ENCODE assay signal across 8 cellular contexts in genomic region chr6:156557269-156557885, GRCh38.
DNase-seq lines count a peak whose midpoint lies in the region; ATAC-seq and TF ChIP-seq lines count a peak whose summit lies in the region.

No MANE protein-coding gene starts in this region.

- no peak overlapping the region for H4K91ac ChIP-seq in H9 (ENCODE audit: insufficient read length, low read depth, low read length)

- no peak overlapping the region for H3K9ac ChIP-seq in H9 (ENCODE audit: extremely low read depth, insufficient read length, low read length)

- H2AFZ ChIP-seq in H9 (ENCODE audit: low read length) = no peak overlapping the region

- no peak overlapping the region for H4K8ac ChIP-seq in H9 (replicated peaks; ENCODE audit: insufficient read length, low read depth, low read length)

- POLR2A ChIA-PET in RWPE1 (lab: Yijun Ruan, JAX; ENCODE audit: low non-redundant PET) = no interaction called here

- no peak overlapping the region for H2BK5ac ChIP-seq in H9 (ENCODE audit: insufficient read length, low read length)

- H3K27me3 ChIP-seq in H9 (ENCODE audit: insufficient read depth, low read length) (no peaks in the 10 kb centered on the region), spleen (replicated peaks in 1 of 7) (no peaks in the 10 kb centered on the region)

- H3K79me1 ChIP-seq in H9 (ENCODE audit: insufficient read depth, low read depth, low read length, poor library complexity, severe bottlenecking) = no peaks in the 10 kb centered on the region

- no peaks in the 10 kb centered on the region for H3K23me2 ChIP-seq in H9 (ENCODE audit: insufficient read length, low read depth, low read length, poor library complexity, severe bottlenecking)

- H3K9me3 ChIP-seq in H9 (ENCODE audit: control insufficient read depth, low read depth, low read length) (no peaks in the 10 kb centered on the region), spleen (peaks cover 0 to 18% (median 14%) of the 10 kb centered on the region in 8 donors)

- no peak overlapping the region for H3K4me3 ChIP-seq in spleen

- no peak overlapping the region for H3K56ac ChIP-seq in H9 (ENCODE audit: insufficient read length, low read depth, low read length)

- no peaks in the 10 kb centered on the region for H3K36me3 ChIP-seq in spleen

- H3K79me2 ChIP-seq in H9 (ENCODE audit: insufficient read depth, low read length) = no peaks in the 10 kb centered on the region

- no peaks in the 10 kb centered on the region; the same call in 1 of the 2 replicates for H3K27me3 Mint-ChIP-seq in H9 (ENCODE audit: low read depth)
- H3K27me3 Mint-ChIP-seq in activated naive CD8-positive, alpha-beta T cell treated with anti-CD3 and anti-CD28 coated beads, Interleukin-2, amount 50 U/mL, for 24 hours = peaks cover 5% of the 10 kb centered on the region

- no peak overlapping the region for H2BK12ac ChIP-seq in H9 (ENCODE audit: insufficient read length, low read depth, low read length)

- no peak overlapping the region for H3K23ac ChIP-seq in H9 (ENCODE audit: insufficient read length, low read depth, low read length)

- H3K9me3 Mint-ChIP-seq in H9 = peaks cover 12 to 14% of the 10 kb centered on the region in 2 experiments
- H3K9me3 Mint-ChIP-seq in activated naive CD8-positive, alpha-beta T cell treated with anti-CD3 and anti-CD28 coated beads, Interleukin-2, amount 50 U/mL, for 24 hours = peaks cover 4% of the 10 kb centered on the region

- H3K4me3 Mint-ChIP-seq in H9 = no peak overlapping the region
- H3K4me3 Mint-ChIP-seq in activated naive CD8-positive, alpha-beta T cell treated with anti-CD3 and anti-CD28 coated beads, Interleukin-2, amount 50 U/mL, for 24 hours = no peak overlapping the region

- H3K27ac Mint-ChIP-seq in H9 = no peak overlapping the region
- no peak overlapping the region for H3K27ac Mint-ChIP-seq in activated naive CD8-positive, alpha-beta T cell treated with anti-CD3 and anti-CD28 coated beads, Interleukin-2, amount 50 U/mL, for 24 hours

- no peak overlapping the region for H2BK120ac ChIP-seq in H9 (ENCODE audit: low read depth, low read length, poor library complexity, severe bottlenecking)

- WGBS in H9 (ENCODE audit: extremely low coverage, insufficient read length, low lambda C conversion rate) = no CpG with 5 or more reads among the region's 10 CpGs
- WGBS in spleen, 5 donors = 21 to 37% (median 36%) methylated on average over 10 of the region's 10 CpGs

- CTCF ChIA-PET in RWPE1 (lab: Yijun Ruan, JAX) = no interaction called here

- TF ChIP-seq POLR2A in spleen (IDR thresholded peaks at IDR 0.05) = no peak

- H2BK20ac ChIP-seq in H9 (ENCODE audit: low read depth, low read length, poor library complexity, severe bottlenecking) = no peak overlapping the region

- no peak overlapping the region for H3K4ac ChIP-seq in H9 (ENCODE audit: low read depth, low read length)

- ATAC-seq in HG03521 (IDR thresholded peaks at IDR 0.05; ENCODE audit: unreplicated experiment) = no peak
- no peak for ATAC-seq in GM18873 (IDR thresholded peaks at IDR 0.05; ENCODE audit: low FRiP score, unreplicated experiment)
- no peak for ATAC-seq in activated naive CD8-positive, alpha-beta T cell treated with anti-CD3 and anti-CD28 coated beads, Interleukin-2, amount 50 U/mL, for 24 hours

- TF ChIP-seq CTCF in H9 (conservative IDR thresholded peaks at IDR 0.05) (no peak), spleen (IDR thresholded peaks at IDR 0.05 in 8 of 11, conservative IDR thresholded peaks at IDR 0.05 in 3 of 11) (no peak), RWPE1 (conservative IDR thresholded peaks at IDR 0.05; ENCODE audit: low read depth) (no peak)

- no peak overlapping the region for H3K18ac ChIP-seq in H9 (ENCODE audit: insufficient read length, low read depth, low read length)

- DNase-seq in H9 (peak; percentile 71), NCI-H69 (lab: John Stamatoyannopoulos, UW) (peak; percentile 100), head of caudate nucleus (peak; percentile 15 to 84 (median 62)), spleen (peak; percentile 63), RWPE1 (ENCODE audit: low spot score) (no peak)
- DNase-seq in activated naive CD8-positive, alpha-beta T cell treated with anti-CD3 and anti-CD28 coated beads, Interleukin-2, amount 50 U/mL, for 24 hours = no peak

- intact Hi-C loops in head of caudate nucleus (cut with DNase I) (no loop called here), spleen (cut with DNase I; ENCODE audit: low total_unique reads) (no loop called here)

- no peak overlapping the region for H3K4me2 ChIP-seq in H9 (ENCODE audit: insufficient read depth, insufficient read length, low read length)

- no peak overlapping the region for H2AK5ac ChIP-seq in H9 (ENCODE audit: insufficient read length, low read length)

- no peaks in the 10 kb centered on the region for H4K20me1 ChIP-seq in H9 (ENCODE audit: control insufficient read depth, insufficient read depth, insufficient read length)

- no peak overlapping the region for H2BK15ac ChIP-seq in H9 (ENCODE audit: low read depth, low read length)

- H3K36me3 Mint-ChIP-seq in H9 (ENCODE audit: insufficient read depth in 1 of 3, low read depth in 3 of 3) = peaks cover 0 to 12% (median 10%) of the 10 kb centered on the region in 3 experiments; a peak in 6 of 7 replicates
- no peaks in the 10 kb centered on the region for H3K36me3 Mint-ChIP-seq in activated naive CD8-positive, alpha-beta T cell treated with anti-CD3 and anti-CD28 coated beads, Interleukin-2, amount 50 U/mL, for 24 hours (ENCODE audit: low read depth)

- peaks cover 5 to 6% of the 10 kb centered on the region in 2 experiments; a peak in 2 of 4 replicates for H3K4me1 Mint-ChIP-seq in H9
- peaks cover 20% of the 10 kb centered on the region for H3K4me1 Mint-ChIP-seq in activated naive CD8-positive, alpha-beta T cell treated with anti-CD3 and anti-CD28 coated beads, Interleukin-2, amount 50 U/mL, for 24 hours

- H3K4me1 ChIP-seq in H9 (ENCODE audit: insufficient read depth, low read length) (no peaks in the 10 kb centered on the region), spleen (peaks cover 0 to 11% (median 0%) of the 10 kb centered on the region in 6 donors)

- H3T11ph ChIP-seq in H9 (ENCODE audit: low read length) = no peak overlapping the region

- no peak overlapping the region for H4K5ac ChIP-seq in H9 (ENCODE audit: insufficient read length, low read depth, low read length)

- H3K27ac ChIP-seq in H9 (ENCODE audit: insufficient read length, low read depth, low read length) (no peak overlapping the region), spleen (no peak overlapping the region), RWPE1 (no peak overlapping the region)

- H3K14ac ChIP-seq in H9 (ENCODE audit: insufficient read depth, low read length) = no peak overlapping the region

Comparison
In these comparisons a context has a peak if more than half of its experiments do, and no peak if none do; other contexts are left out.
1. DNase-seq: peak in H9 (single experiment), NCI-H69 (single experiment), head of caudate nucleus (42 of 42) and spleen (single experiment); none in RWPE1 (single experiment) and activated naive CD8-positive, alpha-beta T cell treated with anti-CD3 and anti-CD28 coated beads, Interleukin-2, amount 50 U/mL, for 24 hours (single experiment).